ENCODE assay signal across 12 cellular contexts in genomic region chr5:126970517-126971017, GRCh38. TPM values are rescaled to one million over a fixed set of nuclear protein-coding genes. Genes with fewer than 3 reads are reported as not detected.
DNase-seq lines count a peak whose midpoint lies in the region; ATAC-seq, FAIRE-seq and TF ChIP-seq lines count a peak whose summit lies in the region.
"Had no signal": no experiment of that assay in that cellular context is flagged by ENCODE, and none has a peak within 500 bp of the region (broad histone marks: within the 10 kb centered on the region; RNA-seq: fewer than 3 reads in every experiment).

No MANE protein-coding gene starts in this region.

- H3K4me1 ChIP-seq in astrocyte (ENCODE audit: insufficient read depth, low read length) = peaks cover 9% of the 10 kb centered on the region
- peaks cover 7% of the 10 kb centered on the region for H3K4me1 ChIP-seq in right cardiac atrium (ENCODE audit: control insufficient read depth, insufficient read depth, low read length)
- H3K4me1 ChIP-seq in esophagus squamous epithelium = peaks cover 0 to 14% (median 4%) of the 10 kb centered on the region in 3 donors

- peaks cover 4% of the 10 kb centered on the region for H4K20me1 ChIP-seq in astrocyte (ENCODE audit: insufficient read depth, low read length)

- POLR2A ChIA-PET in AG04449 (lab: Yijun Ruan, JAX) = no interaction called here

- peaks cover 17% of the 10 kb centered on the region for H3K4me1 Mint-ChIP-seq in astrocyte (ENCODE audit: low read depth, unreplicated experiment)

- no peaks in the 10 kb centered on the region for H3K27me3 Mint-ChIP-seq in astrocyte (ENCODE audit: low read depth, unreplicated experiment)

- H3K9me3 ChIP-seq in astrocyte (ENCODE audit: insufficient read depth, low read depth, low read length) (no peaks in the 10 kb centered on the region), right cardiac atrium (ENCODE audit: control insufficient read depth, low read length) (no peaks in the 10 kb centered on the region), esophagus squamous epithelium (no peaks in the 10 kb centered on the region)
- H3K9me3 ChIP-seq: SJCRH30 had no signal

- peaks cover 4% of the 10 kb centered on the region for H3K36me3 Mint-ChIP-seq in astrocyte (ENCODE audit: low read depth, unreplicated experiment)

- CTCF ChIA-PET in AG04449 (lab: Yijun Ruan, JAX) = interaction anchor here (1.1 kb wide), 1 partner anchor 12 kb away, joined by 3 read pairs; no protein-coding TSS in a partner anchor

- no peak for TF ChIP-seq POLR2A in esophagus squamous epithelium (IDR thresholded peaks at IDR 0.05)

- ATAC-seq in right cardiac atrium (peak; percentile 80 to 88), HG02973 (IDR thresholded peaks at IDR 0.05; ENCODE audit: unreplicated experiment) (no peak)

- TF ChIP-seq CTCF in AG04449 (IDR thresholded peaks at IDR 0.05; ENCODE audit: insufficient read depth, low read length, missing control alignments) = no peak
- TF ChIP-seq CTCF in astrocyte (IDR thresholded peaks at IDR 0.05; ENCODE audit: insufficient read depth, low read depth, low read length) = no peak
- TF ChIP-seq CTCF in esophagus squamous epithelium (IDR thresholded peaks at IDR 0.05) = no peak

- intact Hi-C loops in right cardiac atrium (cut with DNase I) (no loop called here), esophagus squamous epithelium (cut with DNase I) (no loop called here)

- peak; percentile 99 for FAIRE-seq in astrocyte (lab: Jason Lieb, UNC)
- FAIRE-seq: GM18507 had no signal

- H3K27ac ChIP-seq in astrocyte (ENCODE audit: low read depth, low read length) = no peak overlapping the region
- peak overlapping the region; percentile 78 for H3K27ac ChIP-seq in right cardiac atrium (ENCODE audit: low read length)
- peak overlapping the region in 1 of 4 donors; percentile 16 for H3K27ac ChIP-seq in esophagus squamous epithelium
- H3K27ac ChIP-seq: SJCRH30 had no signal

- no peaks in the 10 kb centered on the region for H3K9me3 Mint-ChIP-seq in astrocyte (ENCODE audit: unreplicated experiment)

- H3K27ac Mint-ChIP-seq in astrocyte (ENCODE audit: unreplicated experiment) = peak overlapping the region; percentile 3

- H3K36me3 ChIP-seq in astrocyte (ENCODE audit: insufficient read depth, low read length) (no peaks in the 10 kb centered on the region), esophagus squamous epithelium (no peaks in the 10 kb centered on the region)
- H3K36me3 ChIP-seq: SJCRH30 had no signal

- H3K9ac ChIP-seq in astrocyte (ENCODE audit: low read length) = no peak overlapping the region

- H3K4me2 ChIP-seq in astrocyte (ENCODE audit: low read length) = peak overlapping the region; percentile 39

- H3K4me3 ChIP-seq in AG04449 (ENCODE audit: low read depth, low read length) (no peak overlapping the region), astrocyte (ENCODE audit: insufficient read depth, low read depth, low read length) (no peak overlapping the region), right cardiac atrium (ENCODE audit: low read length) (no peak overlapping the region), esophagus squamous epithelium (no peak overlapping the region)
- H3K4me3 ChIP-seq: SJCRH30 had no signal

- 9% methylated on average over 2 of the region's 2 CpGs for WGBS in right cardiac atrium
- WGBS in esophagus squamous epithelium, 2 donors = 48 to 57% methylated on average over 2 of the region's 2 CpGs

- H3K4me3 Mint-ChIP-seq in astrocyte (ENCODE audit: unreplicated experiment) = no peak overlapping the region

- DNase-seq in AG04449 (ENCODE audit: low read depth, low spot score) (peak; percentile 36), HCEC 1CT (peak; percentile 71), astrocyte (ENCODE audit: low read depth) (peak; percentile 83), right cardiac atrium (no peak), AML-193 (lab: John Stamatoyannopoulos, UW) (no peak), esophagus squamous epithelium (lab: John Stamatoyannopoulos, UW) (no peak), epidermal melanocyte (ENCODE audit: insufficient read length, low spot score) (no peak)
- DNase-seq: GOT3, nucleus accumbens had no signal

- H3K27me3 ChIP-seq in astrocyte (ENCODE audit: insufficient read depth, low read length) = no peaks in the 10 kb centered on the region
- H3K27me3 ChIP-seq in right cardiac atrium (ENCODE audit: control insufficient read depth, insufficient read depth) = no peaks in the 10 kb centered on the region
- no peaks in the 10 kb centered on the region for H3K27me3 ChIP-seq in esophagus squamous epithelium
- H3K27me3 ChIP-seq: SJCRH30 had no signal

- H3K79me2 ChIP-seq in astrocyte (ENCODE audit: insufficient read depth, low read length) = no peaks in the 10 kb centered on the region

- H2AFZ ChIP-seq in astrocyte (ENCODE audit: low read depth, low read length) = no peak overlapping the region

RNA-seq across cellular contexts. Expression of gene MARCHF3, which starts 59.8 kb away (rescaled TPM):
- total RNA-seq in astrocyte (16.5 and 16.6 TPM in 2 replicates), right cardiac atrium (10 to 100 TPM; 13.4 to 27.0 (median 16.7) TPM), esophagus squamous epithelium (1 to 10 TPM; 1.9 to 5.3 (median 2.5) TPM)
- 11.0 TPM for polyA plus RNA-seq in right cardiac atrium

Comparison
In these comparisons a context has a peak if more than half of its experiments do, and no peak if none do; other contexts are left out.
1. DNase-seq: peak in AG04449 (single experiment), HCEC 1CT (single experiment) and astrocyte (single experiment); none in right cardiac atrium (0 of 3), AML-193 (0 of 2), esophagus squamous epithelium (single experiment) and epidermal melanocyte (single experiment).